ENCODE assay signal across 17 cellular contexts in the genomic region with DNA sequence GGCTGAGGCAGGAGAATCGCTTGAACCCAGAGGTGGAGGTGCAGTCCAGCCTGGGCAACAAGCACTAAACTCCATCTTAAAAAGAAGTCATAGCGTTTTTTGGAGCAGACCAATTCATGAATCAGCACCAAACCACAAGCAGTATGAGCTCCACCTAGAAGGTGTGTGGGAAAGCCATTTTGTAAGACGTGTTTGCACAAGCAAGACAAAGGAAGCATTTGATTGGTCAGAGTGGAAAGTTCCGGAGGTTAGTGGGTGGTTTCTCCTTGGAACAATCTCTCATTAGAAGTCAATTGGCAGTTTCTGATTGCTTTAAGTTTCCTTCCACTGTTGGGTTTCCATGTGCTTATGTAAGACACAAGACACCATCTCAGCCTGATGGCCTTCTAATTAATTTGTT.
"Had no signal": no experiment of that assay in that cellular context is flagged by ENCODE, and none has a peak within 500 bp of the region (broad histone marks: within the 10 kb centered on the region; RNA-seq: fewer than 3 reads in every experiment).

No MANE protein-coding gene starts in this region.

- H3K27me3 Mint-ChIP-seq: activated CD8-positive, alpha-beta memory T cell treated with anti-CD3 and anti-CD28 coated beads, Interleukin-2, amount 10 ng/mL, durations not matched to agents 7 days and 5 days; activated naive CD8-positive, alpha-beta T cell; activated T-cell treated with anti-CD3 and anti-CD28 coated beads, Interleukin-2, amount 50 U/mL, for 24 hours; naive thymus-derived CD4-positive, alpha-beta T cell; progenitor cell of endocrine pancreas; stimulated activated naive B cell treated with anti-CD40 and anti-IgM and Interleukin-4, amounts not matched to agents 10 μg/mL and 1 μg/mL and 100 μg/mL, for 72 hours had no signal

- H3K9me3 ChIP-seq: transverse colon had no signal

- H3K9me3 Mint-ChIP-seq: activated T-cell treated with anti-CD3 and anti-CD28 coated beads, Interleukin-2, amount 50 U/mL, for 24 hours; naive thymus-derived CD4-positive, alpha-beta T cell; stimulated activated naive B cell treated with anti-CD40 and anti-IgM and Interleukin-4, amounts not matched to agents 10 μg/mL and 1 μg/mL and 100 μg/mL, for 72 hours had no signal

- H3K4me3 ChIP-seq: dorsolateral prefrontal cortex, transverse colon had no signal

- H3K36me3 ChIP-seq: transverse colon had no signal

- H3K27ac Mint-ChIP-seq: activated CD8-positive, alpha-beta memory T cell treated with anti-CD3 and anti-CD28 coated beads, Interleukin-2, amount 10 ng/mL, durations not matched to agents 7 days and 5 days; activated naive CD8-positive, alpha-beta T cell; activated T-cell treated with anti-CD3 and anti-CD28 coated beads, Interleukin-2, amount 50 U/mL, for 24 hours; naive thymus-derived CD4-positive, alpha-beta T cell; progenitor cell of endocrine pancreas had no signal

- H3K4me3 Mint-ChIP-seq: activated CD8-positive, alpha-beta memory T cell treated with anti-CD3 and anti-CD28 coated beads, Interleukin-2, amount 10 ng/mL, durations not matched to agents 7 days and 5 days; activated naive CD8-positive, alpha-beta T cell; activated T-cell treated with anti-CD3 and anti-CD28 coated beads, Interleukin-2, amount 50 U/mL, for 24 hours; naive thymus-derived CD4-positive, alpha-beta T cell; stimulated activated naive B cell treated with anti-CD40 and anti-IgM and Interleukin-4, amounts not matched to agents 10 μg/mL and 1 μg/mL and 100 μg/mL, for 72 hours had no signal

- DNase-seq: activated CD4-positive, alpha-beta T cell treated with anti-CD3 and anti-CD28 coated beads, Interleukin-2, amount 50 U/mL, for 48 hours; activated CD4-positive, CD25-positive, alpha-beta regulatory T cell treated with anti-CD3 and anti-CD28 coated beads, Interleukin-2, amount 50 U/mL, for 72 hours; activated CD8-positive, alpha-beta memory T cell treated with anti-CD3 and anti-CD28 coated beads, Interleukin-2, amount 10 ng/mL, durations not matched to agents 7 days and 5 days; activated gamma-delta T cell; activated T-cell treated with anti-CD3 and anti-CD28 coated beads, Interleukin-2, amount 50 U/mL, for 24 hours; dorsolateral prefrontal cortex; hippocampal formation; left cardiac atrium; naive thymus-derived CD4-positive, alpha-beta T cell; nucleus accumbens; stimulated activated CD4-positive, alpha-beta T cell treated with anti-CD3 and anti-CD28 coated beads, Interleukin-2, amount 100 ng/mL, for 24 hours; stimulated activated naive B cell treated with anti-CD40 and anti-IgM and Interleukin-4, amounts not matched to agents 10 μg/mL and 1 μg/mL and 100 μg/mL, for 72 hours; T-helper 2 cell; transverse colon had no signal

- ATAC-seq: activated CD8-positive, alpha-beta memory T cell treated with anti-CD3 and anti-CD28 coated beads, Interleukin-2, amount 10 ng/mL, durations not matched to agents 7 days and 5 days; left cardiac atrium; naive thymus-derived CD4-positive, alpha-beta T cell; sciatic nerve; stimulated activated naive B cell treated with anti-CD40 and anti-IgM and Interleukin-4, amounts not matched to agents 10 μg/mL and 1 μg/mL and 100 μg/mL, for 72 hours had no signal

- H3K27me3 ChIP-seq: dorsolateral prefrontal cortex, transverse colon had no signal

- H3K27ac ChIP-seq: dorsolateral prefrontal cortex, transverse colon had no signal
